ENCODE assay signal across 23 cellular contexts in genomic region chr1:205074084-205074483, GRCh38. TPM values are rescaled to one million over a fixed set of nuclear protein-coding genes. Genes with fewer than 3 reads are reported as not detected.
"Had no signal": no experiment of that assay in that cellular context is flagged by ENCODE, and none has a peak within 500 bp of the region (broad histone marks: within the 10 kb centered on the region; RNA-seq: fewer than 3 reads in every experiment).

No MANE protein-coding gene starts in this region.

- H3K27ac Mint-ChIP-seq: effector memory CD8-positive, alpha-beta T cell; nephron progenitor cell had no signal

- H3K27me3 ChIP-seq: esophagus squamous epithelium, gastroesophageal sphincter, neutrophil, tibial artery, upper lobe of left lung, vagina had no signal

- H3K9me3 Mint-ChIP-seq: effector memory CD8-positive, alpha-beta T cell; naive thymus-derived CD4-positive, alpha-beta T cell; nephron progenitor cell had no signal

- H3K4me1 ChIP-seq: tibial artery, upper lobe of left lung, vagina had no signal

- DNase-seq: effector memory CD8-positive, alpha-beta T cell; esophagus squamous epithelium; foreskin fibroblast; glutamatergic neuron; kidney; left cardiac atrium; left ventricle myocardium superior; naive thymus-derived CD4-positive, alpha-beta T cell; nephron progenitor cell; stimulated activated CD4-positive, alpha-beta T cell treated with anti-CD3 and anti-CD28 coated beads, Interleukin-12 subunit alpha, Interleukin-12 subunit beta, amount 100 ng/mL, for 4 hours; stimulated activated CD4-positive, alpha-beta T cell treated with anti-CD3 and anti-CD28 coated beads, Interleukin-2, amount 100 ng/mL, for 48 hours; stimulated activated naive CD4-positive, alpha-beta T cell treated with Interleukin-2 at 50 U/mL for 16 hours; tibial artery had no signal

- H3K4me3 Mint-ChIP-seq: effector memory CD8-positive, alpha-beta T cell; naive thymus-derived CD4-positive, alpha-beta T cell; nephron progenitor cell had no signal

- H3K27ac ChIP-seq: esophagus squamous epithelium, gastroesophageal sphincter, neutrophil, tibial artery, upper lobe of left lung, vagina had no signal

- H3K4me3 ChIP-seq: esophagus squamous epithelium, gastroesophageal sphincter, lung, tibial artery, upper lobe of left lung, vagina had no signal

- H3K27me3 Mint-ChIP-seq: effector memory CD8-positive, alpha-beta T cell; naive thymus-derived CD4-positive, alpha-beta T cell had no signal

- H3K9me3 ChIP-seq: esophagus squamous epithelium, gastroesophageal sphincter, neutrophil, tibial artery, upper lobe of left lung, vagina had no signal

- H3K4me1 Mint-ChIP-seq: naive thymus-derived CD4-positive, alpha-beta T cell; nephron progenitor cell had no signal

- ATAC-seq: effector memory CD8-positive, alpha-beta T cell; gastroesophageal sphincter; left cardiac atrium; left ventricle myocardium superior; naive thymus-derived CD4-positive, alpha-beta T cell; sciatic nerve had no signal

- H3K36me3 Mint-ChIP-seq: naive thymus-derived CD4-positive, alpha-beta T cell had no signal

- H3K36me3 ChIP-seq: esophagus squamous epithelium, gastroesophageal sphincter, neutrophil, upper lobe of left lung, vagina had no signal

RNA-seq across cellular contexts. Expression of gene CNTN2, which starts 31.1 kb away (rescaled TPM):
- total RNA-seq: epithelial cell of proximal tubule; mesenteric fat pad; naive thymus-derived CD4-positive, alpha-beta T cell; osteocyte; pulmonary artery endothelial cell; upper lobe of left lung had no signal
- polyA plus RNA-seq: naive thymus-derived CD4-positive, alpha-beta T cell had no signal
